ENCODE assay signal across 8 cellular contexts in genomic region chr12:19440916-19441315, GRCh38. TPM values are rescaled to one million over a fixed set of nuclear protein-coding genes. Genes with fewer than 3 reads are reported as not detected.
DNase-seq lines count a peak whose midpoint lies in the region; ATAC-seq and TF ChIP-seq lines count a peak whose summit lies in the region.

No MANE protein-coding gene starts in this region.

- intact Hi-C loops in MCF 10A (cut with micrococcal nuclease): loop anchor here (5.0 kb wide), 1 partner anchor 154 kb away; no protein-coding TSS in a partner anchor

- no peak for DNase-seq in stimulated activated naive CD8-positive, alpha-beta T cell treated with anti-CD3 and anti-CD28 coated beads, Interleukin-15, Interleukin-2, amounts not matched to agents 100 U/mL and 50 U/mL, for 24 hours
- DNase-seq in MCF 10A (ENCODE audit: unreplicated experiment): no peak
- no peak for DNase-seq in mesothelial cell of epicardium (ENCODE audit: low spot score in 2 of 2, unreplicated experiment in 2 of 2)
- no peak for DNase-seq in GM13976 (ENCODE audit: low spot score)

- peaks cover 58% of the 10 kb centered on the region for H3K4me1 Mint-ChIP-seq in stimulated activated naive CD8-positive, alpha-beta T cell treated with anti-CD3 and anti-CD28 coated beads, Interleukin-15, Interleukin-2, amounts not matched to agents 100 ng/mL and 50 ng/mL, for 24 hours (ENCODE audit: low read depth)
- H3K4me1 Mint-ChIP-seq in MCF 10A (ENCODE audit: insufficient read depth, unreplicated experiment): peaks cover 7% of the 10 kb centered on the region
- peaks cover 23% of the 10 kb centered on the region for H3K4me1 Mint-ChIP-seq in mesothelial cell of epicardium

- CTCF ChIA-PET in MCF 10A (lab: Yijun Ruan, JAX): interaction anchor here (0.7 kb wide), 1 partner anchor 241 kb away, joined by 3 read pairs; no protein-coding TSS in a partner anchor

- in situ Hi-C loops in GM13976 (cut with MboI; ENCODE audit: low sequenced_read_pairs, unreplicated experiment): no loop called here

- POLR2A ChIA-PET in MCF 10A (lab: Yijun Ruan, JAX): interaction anchor here (0.9 to 2.2 kb wide), 6 partner anchors 9 to 141 kb away, joined by 3 to 18 read pairs (median 6); no protein-coding TSS in a partner anchor

- H3K36me3 Mint-ChIP-seq in stimulated activated naive CD8-positive, alpha-beta T cell treated with anti-CD3 and anti-CD28 coated beads, Interleukin-15, Interleukin-2, amounts not matched to agents 100 ng/mL and 50 ng/mL, for 24 hours (ENCODE audit: low read depth): peaks cover 35% of the 10 kb centered on the region
- peaks cover 20% of the 10 kb centered on the region for H3K36me3 Mint-ChIP-seq in MCF 10A (ENCODE audit: insufficient read depth, unreplicated experiment)
- H3K36me3 Mint-ChIP-seq in mesothelial cell of epicardium: peaks cover 6% of the 10 kb centered on the region

- H3K4me3 Mint-ChIP-seq in stimulated activated naive CD8-positive, alpha-beta T cell treated with anti-CD3 and anti-CD28 coated beads, Interleukin-15, Interleukin-2, amounts not matched to agents 100 ng/mL and 50 ng/mL, for 24 hours: peak overlapping the region; percentile 96
- peak overlapping the region; percentile 96 for H3K4me3 Mint-ChIP-seq in MCF 10A (ENCODE audit: unreplicated experiment)
- peak overlapping the region; percentile 98 for H3K4me3 Mint-ChIP-seq in mesothelial cell of epicardium

- H3K27me3 Mint-ChIP-seq in stimulated activated naive CD8-positive, alpha-beta T cell treated with anti-CD3 and anti-CD28 coated beads, Interleukin-15, Interleukin-2, amounts not matched to agents 100 ng/mL and 50 ng/mL, for 24 hours: no peaks in the 10 kb centered on the region
- H3K27me3 Mint-ChIP-seq in MCF 10A (ENCODE audit: insufficient read depth, unreplicated experiment): no peaks in the 10 kb centered on the region
- H3K27me3 Mint-ChIP-seq in mesothelial cell of epicardium (ENCODE audit: low read depth): no peaks in the 10 kb centered on the region

- ATAC-seq in stimulated activated naive CD8-positive, alpha-beta T cell treated with anti-CD3 and anti-CD28 coated beads, Interleukin-15, Interleukin-2, amounts not matched to agents 100 U/mL and 50 U/mL, for 24 hours: no peak
- no peak for ATAC-seq in HG03439 (IDR thresholded peaks at IDR 0.05; ENCODE audit: unreplicated experiment)
- no peak for ATAC-seq in HG02852 (IDR thresholded peaks at IDR 0.05; ENCODE audit: unreplicated experiment)
- no peak for ATAC-seq in GM18868 (IDR thresholded peaks at IDR 0.05; ENCODE audit: unreplicated experiment)

- TF ChIP-seq CTCF in MCF 10A (IDR thresholded peaks at IDR 0.05; ENCODE audit: unreplicated experiment) (no peak), mesothelial cell of epicardium (IDR thresholded peaks at IDR 0.05; ENCODE audit: unreplicated experiment) (no peak), GM13976 (IDR thresholded peaks at IDR 0.05; ENCODE audit: borderline replicate concordance, control extremely low read depth, extremely low read depth, insufficient read depth, missing control alignments) (no peak)

- H3K27ac Mint-ChIP-seq in stimulated activated naive CD8-positive, alpha-beta T cell treated with anti-CD3 and anti-CD28 coated beads, Interleukin-15, Interleukin-2, amounts not matched to agents 100 ng/mL and 50 ng/mL, for 24 hours: peak overlapping the region; percentile 93
- H3K27ac Mint-ChIP-seq in MCF 10A (ENCODE audit: low read depth, unreplicated experiment): peak overlapping the region; percentile 90
- H3K27ac Mint-ChIP-seq in mesothelial cell of epicardium: peak overlapping the region; percentile 97

- H3K9me3 Mint-ChIP-seq in stimulated activated naive CD8-positive, alpha-beta T cell treated with anti-CD3 and anti-CD28 coated beads, Interleukin-15, Interleukin-2, amounts not matched to agents 100 ng/mL and 50 ng/mL, for 24 hours: no peaks in the 10 kb centered on the region
- H3K9me3 Mint-ChIP-seq in MCF 10A (ENCODE audit: unreplicated experiment): no peaks in the 10 kb centered on the region
- H3K9me3 Mint-ChIP-seq in mesothelial cell of epicardium: no peaks in the 10 kb centered on the region

- TSS peak; percentile 36 for BruUV-seq in MCF 10A (replicated peaks; lab: Mats Ljungman, UMichigan)

RNA-seq across cellular contexts. Expression of gene AEBP2, which starts 1.6 kb away (rescaled TPM):
- 41.0 and 49.2 TPM in 2 replicates for total RNA-seq in MCF 10A (2022)
- total RNA-seq in mesothelial cell of epicardium: 58.4 to 65.6 TPM (median 59.7 TPM) in 3 replicates
